ENCODE assay signal across 11 cellular contexts in genomic region chr11:441043-441417, GRCh38. TPM values are rescaled to one million over a fixed set of nuclear protein-coding genes. Genes with fewer than 3 reads are reported as not detected.
DNase-seq lines count a peak whose midpoint lies in the region; ATAC-seq, FAIRE-seq and TF ChIP-seq lines count a peak whose summit lies in the region.
"Had no signal": no experiment of that assay in that cellular context is flagged by ENCODE, and none has a peak within 500 bp of the region (broad histone marks: within the 10 kb centered on the region; RNA-seq: fewer than 3 reads in every experiment).

No MANE protein-coding gene starts in this region.

- TF ChIP-seq CTCF in CD4-positive, alpha-beta T cell (IDR thresholded peaks at IDR 0.05) = no peak

- WGBS in mesendoderm (ENCODE audit: extremely low coverage, insufficient coverage, low lambda C conversion rate) = no CpG with 5 or more reads among the region's 13 CpGs

- H3K4ac ChIP-seq in mesendoderm (ENCODE audit: low read depth, low read length) = no peak overlapping the region

- H3K56ac ChIP-seq in mesendoderm (ENCODE audit: low read length) = no peak overlapping the region

- no peak for DNase-seq in CD4-positive, alpha-beta T cell
- DNase-seq in HT-29 (ENCODE audit: low spot score) (peak; percentile 25), mesendoderm (no peak), cerebellar cortex (ENCODE audit: low spot score) (no peak), GM19239 (ENCODE audit: insufficient read length, low spot score) (no peak), GM12892 (ENCODE audit: insufficient read length) (no peak)
- DNase-seq in activated naive CD8-positive, alpha-beta T cell treated with anti-CD3 and anti-CD28 coated beads, Interleukin-2, amount 50 U/mL, for 24 hours = no peak
- DNase-seq: T-helper 9 cell had no signal

- H4K5ac ChIP-seq in mesendoderm (ENCODE audit: low read length) = no peak overlapping the region

- no peaks in the 10 kb centered on the region for H3K27me3 Mint-ChIP-seq in CD4-positive, alpha-beta T cell
- no peaks in the 10 kb centered on the region for H3K27me3 Mint-ChIP-seq in activated naive CD8-positive, alpha-beta T cell treated with anti-CD3 and anti-CD28 coated beads, Interleukin-2, amount 50 U/mL, for 24 hours

- no peak overlapping the region for H3K27ac ChIP-seq in CD4-positive, alpha-beta T cell (ENCODE audit: low read depth, low read length)
- no peak overlapping the region for H3K27ac ChIP-seq in mesendoderm (ENCODE audit: low read depth, low read length)

- H3K9ac ChIP-seq in mesendoderm (ENCODE audit: low read length) = peak overlapping the region; percentile 70

- no peaks in the 10 kb centered on the region for H3K79me1 ChIP-seq in mesendoderm (ENCODE audit: low read length)

- no peak overlapping the region for H3K18ac ChIP-seq in mesendoderm (ENCODE audit: low read length)

- no peak for ATAC-seq in CD4-positive, alpha-beta T cell (ENCODE audit: poor library complexity)
- ATAC-seq in activated naive CD8-positive, alpha-beta T cell treated with anti-CD3 and anti-CD28 coated beads, Interleukin-2, amount 50 U/mL, for 24 hours = no peak
- ATAC-seq in HG03095 (IDR thresholded peaks at IDR 0.05; ENCODE audit: unreplicated experiment) = no peak

- no peaks in the 10 kb centered on the region for H3K4me1 ChIP-seq in mesendoderm (ENCODE audit: control insufficient read depth, low read depth, low read length)
- H3K4me1 ChIP-seq: prostate gland had no signal

- H2BK15ac ChIP-seq in mesendoderm (replicated peaks; ENCODE audit: low read depth) = no peak overlapping the region

- H4K8ac ChIP-seq in mesendoderm (ENCODE audit: low read depth, low read length) = no peak overlapping the region

- no peak overlapping the region for H3K4me2 ChIP-seq in mesendoderm (ENCODE audit: low read length)

- no peaks in the 10 kb centered on the region for H3K9me3 ChIP-seq in CD4-positive, alpha-beta T cell (ENCODE audit: control insufficient read depth, low read length)
- H3K9me3 ChIP-seq: prostate gland had no signal

- H3K4me3 ChIP-seq in mesendoderm (ENCODE audit: low read length) = no peak overlapping the region

- CTCF ChIA-PET in CD4-positive, alpha-beta T cell (lab: Charles Lee) = interaction anchor here (1.9 to 2.0 kb wide), 2 partner anchors 8 to 10 kb away, joined by 7 to 9 read pairs; partner anchors contain the start of gene PTDSS2

- no peak overlapping the region for H2BK120ac ChIP-seq in mesendoderm (ENCODE audit: low read depth, low read length)

- H3K27me3 ChIP-seq in CD4-positive, alpha-beta T cell (ENCODE audit: control insufficient read depth, insufficient read depth, low read length) = no peaks in the 10 kb centered on the region
- no peaks in the 10 kb centered on the region for H3K27me3 ChIP-seq in mesendoderm (ENCODE audit: insufficient read depth, low read length, poor library complexity)

- peaks cover 16% of the 10 kb centered on the region for H3K4me1 Mint-ChIP-seq in CD4-positive, alpha-beta T cell (ENCODE audit: low read depth)
- H3K4me1 Mint-ChIP-seq in activated naive CD8-positive, alpha-beta T cell treated with anti-CD3 and anti-CD28 coated beads, Interleukin-2, amount 50 U/mL, for 24 hours = peaks cover 17% of the 10 kb centered on the region

- POLR2A ChIA-PET in CD4-positive, alpha-beta T cell (lab: Charles Lee) = interaction anchor here (0.7 to 2.6 kb wide), 5 partner anchors 10 to 234 kb away, joined by 5 to 13 read pairs (median 5); partner anchors contain the start of genes BET1L, RIC8A, RNH1 and SIGIRR

- peak overlapping the region; percentile 77 for H3K4me3 Mint-ChIP-seq in CD4-positive, alpha-beta T cell
- H3K4me3 Mint-ChIP-seq in activated naive CD8-positive, alpha-beta T cell treated with anti-CD3 and anti-CD28 coated beads, Interleukin-2, amount 50 U/mL, for 24 hours = peak overlapping the region; percentile 61

- no peak overlapping the region for H3K27ac Mint-ChIP-seq in CD4-positive, alpha-beta T cell
- H3K27ac Mint-ChIP-seq in activated naive CD8-positive, alpha-beta T cell treated with anti-CD3 and anti-CD28 coated beads, Interleukin-2, amount 50 U/mL, for 24 hours = no peak overlapping the region

- H3K79me2 ChIP-seq in mesendoderm (ENCODE audit: control insufficient read depth, insufficient read depth, low read length) = no peaks in the 10 kb centered on the region

- no peak for FAIRE-seq in GM19239 (lab: Jason Lieb, UNC)
- FAIRE-seq in GM12892 (lab: Jason Lieb, UNC) = no peak
- FAIRE-seq: islet of Langerhans had no signal

- H3K9me3 Mint-ChIP-seq in CD4-positive, alpha-beta T cell = no peaks in the 10 kb centered on the region
- no peaks in the 10 kb centered on the region for H3K9me3 Mint-ChIP-seq in activated naive CD8-positive, alpha-beta T cell treated with anti-CD3 and anti-CD28 coated beads, Interleukin-2, amount 50 U/mL, for 24 hours

- no peak for TF ChIP-seq POLR2A in GM12892 (IDR thresholded peaks at IDR 0.05; ENCODE audit: low read depth, low read length)

- H3K23ac ChIP-seq in mesendoderm (ENCODE audit: low read length) = no peak overlapping the region

- H2AK5ac ChIP-seq in mesendoderm (ENCODE audit: low read length) = no peak overlapping the region

- no peak overlapping the region for H2BK5ac ChIP-seq in mesendoderm (ENCODE audit: low read length)

- H3K36me3 ChIP-seq in mesendoderm (ENCODE audit: control insufficient read depth, insufficient read depth, low read length) = no peaks in the 10 kb centered on the region
- H3K36me3 ChIP-seq: prostate gland had no signal

- intact Hi-C loops in CD4-positive, alpha-beta T cell (cut with DNase I, micrococcal nuclease) = loop anchor here in 1 of 2 experiments (2.0 kb wide), 1 partner anchor 24 kb away; no protein-coding TSS in a partner anchor

- no peaks in the 10 kb centered on the region for H3K36me3 Mint-ChIP-seq in CD4-positive, alpha-beta T cell (ENCODE audit: low read depth)
- H3K36me3 Mint-ChIP-seq in activated naive CD8-positive, alpha-beta T cell treated with anti-CD3 and anti-CD28 coated beads, Interleukin-2, amount 50 U/mL, for 24 hours (ENCODE audit: low read depth) = no peaks in the 10 kb centered on the region

RNA-seq across cellular contexts. Expression of gene ANO9, which starts 0.8 kb away (rescaled TPM):
- total RNA-seq in CD4-positive, alpha-beta T cell = 100 to 1,000 TPM; 109 to 114 TPM
- total RNA-seq in HT-29 (2014; rRNA removed; shearing (Covaris generic)) = 63.7 and 94.0 TPM in 2 replicates
- 4.0 TPM for polyA plus RNA-seq in mesendoderm (2013, experiment 1 of 2)
- polyA plus RNA-seq in mesendoderm (2013, experiment 2 of 2) = 4.3 TPM
- 32.2 TPM for polyA plus RNA-seq in GM12892 (2012; ENCODE audit: missing spikeins)

RNA-seq across cellular contexts. Expression of gene PTDSS2, which starts 9.0 kb away (rescaled TPM):
- 10 to 100 TPM; 15.2 to 18.4 TPM for total RNA-seq in CD4-positive, alpha-beta T cell
- total RNA-seq in HT-29 (2014; rRNA removed; shearing (Covaris generic)) = 56.6 and 63.4 TPM in 2 replicates
- polyA plus RNA-seq in mesendoderm (2013, experiment 1 of 2) = 19.8 TPM
- polyA plus RNA-seq in mesendoderm (2013, experiment 2 of 2) = 19.4 TPM
- polyA plus RNA-seq in GM12892 (2012; ENCODE audit: missing spikeins) = 7.3 TPM

RNA-seq across cellular contexts. Expression of gene SIGIRR, which starts 26.2 kb away (rescaled TPM):
- total RNA-seq in CD4-positive, alpha-beta T cell = 100 to 1,000 TPM; 358 to 392 TPM
- total RNA-seq in HT-29 (2014; rRNA removed; shearing (Covaris generic)) = 295 and 312 TPM in 2 replicates
- polyA plus RNA-seq in mesendoderm (2013, experiment 1 of 2) = 24.9 TPM
- polyA plus RNA-seq in mesendoderm (2013, experiment 2 of 2) = 26.3 TPM
- polyA plus RNA-seq in GM12892 (2012; ENCODE audit: missing spikeins) = 4.6 TPM

RNA-seq across cellular contexts. Expression of gene PKP3, which starts 47.0 kb away (rescaled TPM):
- under 1 TPM in 1 of 2 experiments, not detected in 1; 0.60 TPM for total RNA-seq in CD4-positive, alpha-beta T cell
- 284 and 306 TPM in 2 replicates for total RNA-seq in HT-29 (2014; rRNA removed; shearing (Covaris generic))
- 13.1 TPM for polyA plus RNA-seq in mesendoderm (2013, experiment 1 of 2)
- 14.1 TPM for polyA plus RNA-seq in mesendoderm (2013, experiment 2 of 2)
- not detected for polyA plus RNA-seq in GM12892 (2012; ENCODE audit: missing spikeins)
